Comparison of ENCODE assay signal across 1 cellular context in the genomic region with DNA sequence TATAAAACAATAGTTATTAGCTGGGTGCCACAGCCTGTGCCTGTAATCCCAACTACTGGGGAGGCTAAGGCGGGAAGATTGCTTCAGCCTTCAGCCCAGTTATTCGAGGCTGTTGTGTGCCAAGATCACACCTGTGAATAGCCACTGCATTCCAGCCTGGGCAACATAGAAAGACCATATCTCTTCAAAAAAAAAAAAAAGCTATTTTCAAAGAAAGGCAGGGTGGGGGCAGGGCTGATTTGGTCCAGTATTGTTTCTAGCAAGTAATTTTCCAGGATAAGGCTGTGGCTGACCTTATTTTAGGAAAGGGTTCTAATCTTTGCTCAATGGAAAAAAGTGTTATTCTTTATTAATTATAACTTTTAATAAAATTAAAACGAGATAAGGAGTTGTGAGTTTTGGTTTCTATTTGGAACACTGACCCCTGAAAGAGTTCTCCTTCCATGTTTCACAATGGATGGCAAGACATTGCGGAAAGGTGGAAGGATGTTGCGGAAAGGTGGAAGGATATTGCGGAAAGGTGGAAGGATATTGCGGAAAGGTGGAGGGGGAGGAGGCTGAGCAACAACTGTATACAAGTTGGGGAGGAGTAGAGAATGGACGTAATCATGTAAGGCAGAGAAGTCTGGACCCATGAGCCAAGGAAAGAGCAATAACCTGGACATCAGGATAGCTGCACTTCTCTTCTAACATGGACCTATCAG.
TF ChIP-seq lines count a peak whose summit lies in the region.

No MANE protein-coding gene starts in this region.

TF ChIP-seq in GM12878, 131 proteins besides CTCF, POLR2A, EP300 and RAD21 (continued from another document):
- no peak for TF ChIP-seq GABPA (IDR thresholded peaks at IDR 0.05; ENCODE audit: low read depth)
- no peak for TF ChIP-seq BRCA1 (IDR thresholded peaks at IDR 0.05; ENCODE audit: low read depth, low read length)
